Comparison of ENCODE assay signal across 28 cellular contexts in genomic region chr10:14855453-14855852, GRCh38. TPM values are rescaled to one million over a fixed set of nuclear protein-coding genes. Genes with fewer than 3 reads are reported as not detected.
"Had no signal": no experiment of that assay in that cellular context is flagged by ENCODE, and none has a peak within 500 bp of the region (broad histone marks: within the 10 kb centered on the region; RNA-seq: fewer than 3 reads in every experiment).

No MANE protein-coding gene starts in this region.

- DNase-seq: colonic mucosa; cortex of kidney; effector CD8-positive, alpha-beta T cell; effector memory CD8-positive, alpha-beta T cell; endodermal cell; erythroblast; esophagus squamous epithelium; foreskin fibroblast; foreskin melanocyte; gastrocnemius medialis; glutamatergic neuron; head of caudate nucleus; heart right ventricle; hippocampal formation; left cardiac atrium; left lung; left ventricle myocardium superior; lower lobe of right lung; mesenchymal stem cell; mucosa of descending colon; naive B cell had no signal

- H3K27me3 ChIP-seq: colonic mucosa, esophagus squamous epithelium, gastrocnemius medialis, heart right ventricle, left lung had no signal

- H3K4me1 ChIP-seq: colonic mucosa, esophagus squamous epithelium had no signal

- ATAC-seq: effector memory CD8-positive, alpha-beta T cell; esophagus mucosa; gastrocnemius medialis; heart right ventricle; left cardiac atrium; left lung; left ventricle myocardium superior; lower lobe of right lung; mucosa of descending colon had no signal

- H3K27ac ChIP-seq: colonic mucosa, epithelial cell of prostate, esophagus squamous epithelium, gastrocnemius medialis, heart right ventricle, left lung, lower lobe of right lung had no signal

- H3K4me3 ChIP-seq: colonic mucosa, esophagus squamous epithelium, gastrocnemius medialis, heart right ventricle, left lung, lower lobe of right lung, mucosa of descending colon had no signal

- H3K9me3 ChIP-seq: colonic mucosa, esophagus squamous epithelium, gastrocnemius medialis, heart right ventricle, left lung, lower lobe of right lung, mucosa of descending colon had no signal

- FAIRE-seq: endometrium, islet of Langerhans, keratinocyte had no signal

- H3K36me3 ChIP-seq: colonic mucosa had no signal

RNA-seq across cellular contexts. Expression of gene CDNF, which starts 17.6 kb away (rescaled TPM):
- total RNA-seq: glomerular endothelial cell, kidney epithelial cell had no signal
